ENCODE assay signal across 13 cellular contexts in the genomic region with DNA sequence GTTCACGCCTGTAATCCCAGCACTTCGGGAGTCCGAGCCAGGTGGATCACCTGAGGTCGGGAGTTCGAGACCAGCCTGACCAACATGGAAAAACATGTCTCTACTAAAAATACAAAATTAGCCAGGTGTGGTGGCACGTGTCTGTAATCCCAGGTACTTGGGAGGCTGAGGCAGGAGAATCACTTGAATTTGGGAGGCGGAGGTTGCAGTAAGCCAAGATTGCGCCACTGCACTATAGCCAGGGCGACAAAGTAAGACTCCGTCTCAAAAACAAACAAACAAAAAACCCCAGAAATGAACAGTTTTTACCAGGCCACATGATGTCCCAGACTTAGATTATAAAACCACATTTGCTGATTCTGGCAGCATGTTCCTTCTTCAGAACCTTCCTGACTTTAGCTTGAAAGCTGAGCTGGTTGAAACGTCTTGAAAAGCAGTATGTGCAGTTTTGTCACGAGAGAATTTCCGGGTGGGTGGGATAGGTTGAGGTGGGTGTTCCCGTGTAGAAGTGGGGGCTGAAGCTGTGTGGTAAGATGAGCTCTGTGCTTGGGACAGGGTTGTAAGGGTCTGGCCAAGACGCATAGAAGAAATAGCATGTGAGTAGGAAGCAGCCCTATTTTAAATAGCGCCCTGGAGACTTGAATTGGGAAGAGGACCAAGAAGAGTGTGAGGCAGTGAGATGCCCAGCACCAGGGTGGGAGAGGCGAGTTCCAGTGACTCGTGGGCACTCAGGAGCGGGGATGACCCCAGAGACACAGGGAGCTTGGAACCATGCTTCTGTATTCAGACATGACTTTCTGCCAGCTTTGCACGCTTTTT. TPM values are rescaled to one million over a fixed set of nuclear protein-coding genes. Genes with fewer than 3 reads are reported as not detected.
DNase-seq lines count a peak whose midpoint lies in the region; TF ChIP-seq lines count a peak whose summit lies in the region.
"Had no signal": no experiment of that assay in that cellular context is flagged by ENCODE, and none has a peak within 500 bp of the region (broad histone marks: within the 10 kb centered on the region; RNA-seq: fewer than 3 reads in every experiment).

No MANE protein-coding gene starts in this region.

- peak overlapping the region in 19 of 21 experiments; percentile 3 to 78 (median 55) for H3K27ac ChIP-seq in skin epidermis

- H3K27ac Mint-ChIP-seq in HFFc6 (peak overlapping the region; percentile 51), chondrocyte (ENCODE audit: unreplicated experiment) (peak overlapping the region; percentile 88), immature natural killer cell (peak overlapping the region in 4 of 6 donors; percentile 17 to 88 (median 54))
- H3K27ac Mint-ChIP-seq: T-helper 1 cell treated with Interleukin-12 subunit alpha and Interleukin-12 subunit beta and Interleukin-4 antibody, amounts not matched to agents 30 μg/mL and 1 μg/mL, for 36 hours had no signal

- TF ChIP-seq CTCF in HFFc6 (IDR thresholded peaks at IDR 0.05) (no peak), chondrocyte (IDR thresholded peaks at IDR 0.05) (no peak)

- no peak for DNase-seq in HFFc6
- peak; percentile 41 for DNase-seq in chondrocyte (ENCODE audit: low spot score)
- no peak for DNase-seq in immature natural killer cell
- DNase-seq in NCI-H146 treated with DMSO at 0.1 percent for 48 hours (lab: John Stamatoyannopoulos, UW; ENCODE audit: unreplicated experiment): no peak
- no peak for DNase-seq in HCEC 1CT
- DNase-seq in DMS53 (lab: John Stamatoyannopoulos, UW): no peak
- no peak for DNase-seq in hepatic stellate cell (ENCODE audit: low spot score)
- DNase-seq: activated CD8-positive, alpha-beta memory T cell treated with anti-CD3 and anti-CD28 coated beads, Interleukin-2, amount 50 U/mL, for 4 hours; COR-L47; NCI-H82 had no signal

- H3K27me3 Mint-ChIP-seq in HFFc6 (ENCODE audit: insufficient read depth): no peaks in the 10 kb centered on the region
- H3K27me3 Mint-ChIP-seq in chondrocyte (ENCODE audit: low read depth): no peaks in the 10 kb centered on the region
- H3K27me3 Mint-ChIP-seq in immature natural killer cell (ENCODE audit: low read depth in 3 of 3): no peaks in the 10 kb centered on the region

- H3K4me1 Mint-ChIP-seq in HFFc6 (ENCODE audit: low read depth) (peaks cover 37% of the 10 kb centered on the region), chondrocyte (ENCODE audit: low read depth) (peaks cover 50% of the 10 kb centered on the region), immature natural killer cell (peaks cover 64 to 68% of the 10 kb centered on the region in 2 donors)

- H3K9me3 Mint-ChIP-seq in HFFc6 (no peaks in the 10 kb centered on the region), chondrocyte (ENCODE audit: low read depth) (no peaks in the 10 kb centered on the region), immature natural killer cell (no peaks in the 10 kb centered on the region)
- H3K9me3 Mint-ChIP-seq: T-helper 1 cell treated with Interleukin-12 subunit alpha and Interleukin-12 subunit beta and Interleukin-4 antibody, amounts not matched to agents 30 μg/mL and 1 μg/mL, for 36 hours had no signal

- H3K4me3 Mint-ChIP-seq in HFFc6 (no peak overlapping the region), chondrocyte (ENCODE audit: unreplicated experiment) (no peak overlapping the region), immature natural killer cell (peak overlapping the region in 2 of 5 donors; percentile 11 to 18)
- H3K4me3 Mint-ChIP-seq: T-helper 1 cell treated with Interleukin-12 subunit alpha and Interleukin-12 subunit beta and Interleukin-4 antibody, amounts not matched to agents 30 μg/mL and 1 μg/mL, for 36 hours had no signal

- no peaks in the 10 kb centered on the region for H3K36me3 Mint-ChIP-seq in HFFc6 (ENCODE audit: low read depth)
- H3K36me3 Mint-ChIP-seq in chondrocyte (ENCODE audit: low read depth): no peaks in the 10 kb centered on the region
- no peaks in the 10 kb centered on the region for H3K36me3 Mint-ChIP-seq in immature natural killer cell

- no peak overlapping the region for H3K4me3 ChIP-seq in skin epidermis
- H3K4me3 ChIP-seq: GM12878 had no signal

RNA-seq across cellular contexts. Expression of a gene that starts 7.5 kb away (rescaled TPM):
- total RNA-seq in HFFc6 (2021; fragmentation: NEBNext Ultra II Directional; extraction: Animal tissue kit (Norgen Biotek cat#: 25700)): 10 to 100 TPM; 65.4 to 73.4 (median 70.9) TPM
- total RNA-seq in chondrocyte: 62.0 to 72.0 TPM (median 69.7 TPM) in 3 replicates
- polyA plus RNA-seq in immature natural killer cell: 10 to 100 TPM in 1 of 3 donors, 1 to 10 TPM in 2; 2.5 to 11.0 (median 7.1) TPM

RNA-seq across cellular contexts. Expression of a gene that starts 22.6 kb away (rescaled TPM):
- total RNA-seq in HFFc6 (2021; fragmentation: NEBNext Ultra II Directional; extraction: Animal tissue kit (Norgen Biotek cat#: 25700)): 100 to 1,000 TPM; 116 to 145 (median 133) TPM
- total RNA-seq in chondrocyte: 87.6 to 115 TPM (median 90.3 TPM) in 3 replicates
- polyA plus RNA-seq in immature natural killer cell: 10 to 100 TPM; 52.2 to 74.6 (median 67.4) TPM
